In genomic region chr6:20948531-20948930, GRCh38 we compare ENCODE assay signal across 17 cellular contexts.
A peak's percentile ranks its signal among the peaks of the same experiment; 100 is the strongest.
DNase-seq lines count a peak whose midpoint lies in the region; ATAC-seq, FAIRE-seq and TF ChIP-seq lines count a peak whose summit lies in the region.
"Had no signal": no experiment of that assay in that cellular context is flagged by ENCODE, and none has a peak within 500 bp of the region (broad histone marks: within the 10 kb centered on the region; RNA-seq: fewer than 3 reads in every experiment).

No MANE protein-coding gene starts in this region.

- H3K27me3 Mint-ChIP-seq in WTC11 (ENCODE audit: low read depth): no peaks in the 10 kb centered on the region; the same call in 1 of the 2 replicates
- H3K27me3 Mint-ChIP-seq in activated naive CD8-positive, alpha-beta T cell treated with anti-CD3 and anti-CD28 coated beads for 36 hours: no peaks in the 10 kb centered on the region

- peaks cover 18% of the 10 kb centered on the region for H3K4me1 Mint-ChIP-seq in WTC11
- H3K4me1 Mint-ChIP-seq in activated naive CD8-positive, alpha-beta T cell treated with anti-CD3 and anti-CD28 coated beads for 36 hours: peaks cover 6% of the 10 kb centered on the region

- H3K36me3 Mint-ChIP-seq in WTC11: peaks cover 7% of the 10 kb centered on the region
- H3K36me3 Mint-ChIP-seq in activated naive CD8-positive, alpha-beta T cell treated with anti-CD3 and anti-CD28 coated beads for 36 hours: peaks cover 12% of the 10 kb centered on the region

- CTCF ChIA-PET in WTC11 (lab: Charles Lee): no interaction called here

- 0 out of 2 replicates have a peak overlapping the region, but pooled peaks have one; percentile 10 for H3K27ac Mint-ChIP-seq in WTC11
- H3K27ac Mint-ChIP-seq in activated naive CD8-positive, alpha-beta T cell treated with anti-CD3 and anti-CD28 coated beads for 36 hours: no peak overlapping the region

- DNase-seq in D721Med (ENCODE audit: insufficient read length, low spot score): peak; percentile 56
- DNase-seq in NCI-H146 treated with DMSO at 0.1 percent for 48 hours (lab: John Stamatoyannopoulos, UW; ENCODE audit: unreplicated experiment): peak; percentile 36
- peak; percentile 45 for DNase-seq in NCI-H2196 treated with DMSO at 0.1 percent for 48 hours (lab: John Stamatoyannopoulos, UW; ENCODE audit: unreplicated experiment)
- no peak for DNase-seq in WTC11 (ENCODE audit: low spot score)
- DNase-seq in activated naive CD8-positive, alpha-beta T cell treated with anti-CD3 and anti-CD28 coated beads for 36 hours: no peak
- DNase-seq: COR-L47, DND-41, H7, IMR-90, Kasumi-1, NCI-H510A treated with DMSO at 0.1 percent for 48 hours, T-helper 2 cell had no signal

- POLR2A ChIA-PET in WTC11 (lab: Charles Lee): no interaction called here

- peak; percentile 97 for FAIRE-seq in D721Med (lab: Jason Lieb, UNC)
- FAIRE-seq: G401.6, GM18507, TTC549 had no signal

- TF ChIP-seq CTCF in D721Med (IDR thresholded peaks at IDR 0.05; ENCODE audit: insufficient read depth, missing control alignments) (no peak), WTC11 (IDR thresholded peaks at IDR 0.05) (no peak)

- H3K4me3 Mint-ChIP-seq in WTC11: no peak overlapping the region
- H3K4me3 Mint-ChIP-seq in activated naive CD8-positive, alpha-beta T cell treated with anti-CD3 and anti-CD28 coated beads for 36 hours: no peak overlapping the region

- H3K9me3 Mint-ChIP-seq in WTC11: peaks cover 10% of the 10 kb centered on the region
- peaks cover 5% of the 10 kb centered on the region for H3K9me3 Mint-ChIP-seq in activated naive CD8-positive, alpha-beta T cell treated with anti-CD3 and anti-CD28 coated beads for 36 hours

- ATAC-seq in WTC11: no peak
- no peak for ATAC-seq in GM21447 (IDR thresholded peaks at IDR 0.05; ENCODE audit: unreplicated experiment)
- ATAC-seq in HG02970 (IDR thresholded peaks at IDR 0.05; ENCODE audit: low FRiP score, unreplicated experiment): no peak

TF ChIP-seq in WTC11, 78 proteins besides CTCF, POLR2A, EP300 and RAD21:
- TF ChIP-seq OVOL2 (CRISPR knock-in tag; IDR thresholded peaks at IDR 0.05; ENCODE audit: borderline replicate concordance): no peak
- TF ChIP-seq HMGA2 (CRISPR knock-in tag; IDR thresholded peaks at IDR 0.05): no peak
- no peak for TF ChIP-seq AFF4 (CRISPR knock-in tag; IDR thresholded peaks at IDR 0.05; ENCODE audit: borderline replicate concordance)
- no peak for TF ChIP-seq IRF2 (CRISPR knock-in tag; IDR thresholded peaks at IDR 0.05; ENCODE audit: borderline replicate concordance, low read depth)
- TF ChIP-seq ARID4B (CRISPR knock-in tag; IDR thresholded peaks at IDR 0.05; ENCODE audit: borderline replicate concordance): no peak
- no peak for TF ChIP-seq CDX4 (CRISPR knock-in tag; IDR thresholded peaks at IDR 0.05; ENCODE audit: borderline replicate concordance)
- TF ChIP-seq GABPB1 (CRISPR knock-in tag; IDR thresholded peaks at IDR 0.05): no peak
- TF ChIP-seq PRRX2 (CRISPR knock-in tag; IDR thresholded peaks at IDR 0.05): no peak
- TF ChIP-seq ZNF263 (CRISPR knock-in tag; IDR thresholded peaks at IDR 0.05; ENCODE audit: low read depth): no peak
- TF ChIP-seq CREB1 (CRISPR knock-in tag; IDR thresholded peaks at IDR 0.05): no peak

Comparison
In these comparisons a context has a peak if more than half of its experiments do, and no peak if none do; other contexts are left out.
1. DNase-seq: peak in D721Med (single experiment), NCI-H146 treated with DMSO at 0.1 percent for 48 hours (single experiment) and NCI-H2196 treated with DMSO at 0.1 percent for 48 hours (single experiment); none in WTC11 (single experiment) and activated naive CD8-positive, alpha-beta T cell treated with anti-CD3 and anti-CD28 coated beads for 36 hours (single experiment).